Comparison of ENCODE assay signal across 20 cellular contexts in genomic region chr2:10419553-10420257, GRCh38. TPM values are rescaled to one million over a fixed set of nuclear protein-coding genes. Genes with fewer than 3 reads are reported as not detected.
A peak's percentile ranks its signal among the peaks of the same experiment; 100 is the strongest.
DNase-seq lines count a peak whose midpoint lies in the region; ATAC-seq, FAIRE-seq and TF ChIP-seq lines count a peak whose summit lies in the region.
"Had no signal": no experiment of that assay in that cellular context is flagged by ENCODE, and none has a peak within 500 bp of the region (broad histone marks: within the 10 kb centered on the region; RNA-seq: fewer than 3 reads in every experiment).

No MANE protein-coding gene starts in this region.

- H3K4me3 ChIP-seq in right cardiac atrium (ENCODE audit: low read length), result no peak overlapping the region
- no peak overlapping the region for H3K4me3 ChIP-seq in K562
- no peak overlapping the region for H3K4me3 ChIP-seq in neuronal stem cell (ENCODE audit: low read length in 2 of 2)
- H3K4me3 ChIP-seq in testis, result peak overlapping the region; percentile 39 to 50
- H3K4me3 ChIP-seq in SK-N-SH (ENCODE audit: low read depth in 2 of 2, low read length in 1 of 2), result no peak overlapping the region
- H3K4me3 ChIP-seq: A549, GM12878 had no signal

- TF ChIP-seq POLR2A in K562 (conservative IDR thresholded peaks at IDR 0.05), result no peak
- TF ChIP-seq POLR2A in testis (IDR thresholded peaks at IDR 0.05), result no peak

- no peak overlapping the region for H4K8ac ChIP-seq in neuronal stem cell (ENCODE audit: low read depth, low read length)

- POLR2A ChIA-PET in K562 (lab: Yijun Ruan, JAX) (interaction anchor here (2.2 kb wide), 1 partner anchor 15 kb away, joined by 5 read pairs; no protein-coding TSS in a partner anchor), SK-N-SH (lab: Yijun Ruan, JAX) (no interaction called here)

- H3K36me3 ChIP-seq in K562 (ENCODE audit: control insufficient read depth, insufficient read depth, low read length) (peaks cover 27% of the 10 kb centered on the region; the same call in 2 of the 3 replicates), neuronal stem cell (replicated peaks in 1 of 2; ENCODE audit: control insufficient read depth in 2 of 2, insufficient read depth in 2 of 2, low read length in 2 of 2) (no peaks in the 10 kb centered on the region), testis (ENCODE audit: low read depth, missing control alignments) (no peaks in the 10 kb centered on the region), SK-N-SH (replicated peaks in 1 of 2; ENCODE audit: control insufficient read depth in 1 of 2, insufficient read depth in 2 of 2, low read length in 1 of 2) (peaks cover 2 to 4% of the 10 kb centered on the region in 2 experiments)

- no peak overlapping the region for H3K23ac ChIP-seq in neuronal stem cell (ENCODE audit: low read depth, low read length, poor library complexity)

- 96% methylated on average over 54 of the region's 54 CpGs for WGBS in right cardiac atrium
- WGBS in K562 (ENCODE audit: insufficient coverage, low coverage, missing lambda C conversion rate), result 94% methylated on average over 45 of the region's 54 CpGs
- WGBS in neuronal stem cell (ENCODE audit: extremely low coverage in 2 of 2, insufficient read length in 2 of 2, insufficient replicate concordance in 1 of 2), 2 donors, result no CpG with 5 or more reads among the region's 54 CpGs
- WGBS in testis, 2 donors, result 61 to 83% methylated on average over 48 to 53 of the region's 54 CpGs
- 96% methylated on average over 50 of the region's 54 CpGs for WGBS in SK-N-SH (ENCODE audit: low lambda C conversion rate)

- no peaks in the 10 kb centered on the region for H3K79me1 ChIP-seq in neuronal stem cell (ENCODE audit: low read depth, low read length)

- no peak overlapping the region for H2BK12ac ChIP-seq in neuronal stem cell (ENCODE audit: low read length)

- H3K27me3 ChIP-seq in right cardiac atrium (ENCODE audit: control insufficient read depth, insufficient read depth), result no peaks in the 10 kb centered on the region
- H3K27me3 ChIP-seq in K562 (ENCODE audit: control insufficient read depth in 2 of 2, insufficient read depth in 2 of 2, low read length in 2 of 2), result no peaks in the 10 kb centered on the region
- H3K27me3 ChIP-seq in neuronal stem cell (ENCODE audit: control insufficient read depth in 3 of 3, insufficient read depth in 3 of 3, low read depth in 1 of 3, low read length in 3 of 3), result no peaks in the 10 kb centered on the region
- H3K27me3 ChIP-seq in testis, result no peaks in the 10 kb centered on the region
- no peaks in the 10 kb centered on the region for H3K27me3 ChIP-seq in SK-N-SH (ENCODE audit: insufficient read depth)

- in situ Hi-C loops in K562 (cut with MboI), result loop anchor here (5.0 to 25.0 kb wide), 3 partner anchors 157 to 352 kb away; no protein-coding TSS in a partner anchor

- no peaks in the 10 kb centered on the region for H3K9me2 ChIP-seq in SK-N-SH

- no peaks in the 10 kb centered on the region for H3F3A ChIP-seq in SK-N-SH (replicated peaks; ENCODE audit: insufficient read depth)

- no peak overlapping the region for H3K4me2 ChIP-seq in K562 (ENCODE audit: insufficient read depth, low read length)
- H3K4me2 ChIP-seq in neuronal stem cell (ENCODE audit: insufficient read depth, low read length, poor library complexity, severe bottlenecking), result no peak overlapping the region
- no peak overlapping the region for H3K4me2 ChIP-seq in SK-N-SH
- H3K4me2 ChIP-seq: A549 had no signal

- H2AFZ ChIP-seq in K562 (ENCODE audit: low read depth, low read length) (no peak overlapping the region), neuronal stem cell (ENCODE audit: low read length) (no peak overlapping the region), SK-N-SH (ENCODE audit: low read depth) (no peak overlapping the region)

- FAIRE-seq in K562 (lab: Jason Lieb, UNC), result no peak
- FAIRE-seq: A549, GM12878 had no signal

- H2AK5ac ChIP-seq in neuronal stem cell (ENCODE audit: low read depth, low read length), result peak overlapping the region; percentile 68

- H3K9me1 ChIP-seq in K562 (ENCODE audit: control insufficient read depth, insufficient read depth, low read length), result no peaks in the 10 kb centered on the region

- ATAC-seq in Right ventricle myocardium inferior, result no peak
- no peak for ATAC-seq in right cardiac atrium
- no peak for ATAC-seq in K562
- ATAC-seq: A549, GM12878, HCT116 had no signal

- H3K18ac ChIP-seq in neuronal stem cell (ENCODE audit: low read length), result peak overlapping the region; percentile 71

- no peak overlapping the region for H2BK120ac ChIP-seq in neuronal stem cell (ENCODE audit: low read depth, low read length)

- intact Hi-C loops in Right ventricle myocardium inferior (cut with DNase I), result no loop called here
- intact Hi-C loops in right cardiac atrium (cut with DNase I), result loop anchor here in 1 of 4 donors (5.0 kb wide), 1 partner anchor 287 kb away; no protein-coding TSS in a partner anchor
- intact Hi-C loops in K562 (cut with micrococcal nuclease), result no loop called here
- intact Hi-C loops in testis (cut with DNase I; ENCODE audit: low total_unique reads), result no loop called here

- no peaks in the 10 kb centered on the region for H3K79me2 ChIP-seq in K562 (ENCODE audit: control insufficient read depth, insufficient read depth, low read length)
- no peaks in the 10 kb centered on the region for H3K79me2 ChIP-seq in SK-N-SH (ENCODE audit: insufficient read depth)

- 0 out of 2 replicates have a peak, but pooled peaks cover 4% of the 10 kb centered on the region for H4K20me1 ChIP-seq in K562 (replicated peaks; ENCODE audit: control insufficient read depth, insufficient read depth, low read length)
- H4K20me1 ChIP-seq in SK-N-SH (ENCODE audit: insufficient read depth), result no peaks in the 10 kb centered on the region

- peak overlapping the region; percentile 79 for H4K91ac ChIP-seq in neuronal stem cell (ENCODE audit: low read depth, low read length, poor library complexity)

- no peak overlapping the region for H2BK5ac ChIP-seq in neuronal stem cell (ENCODE audit: low read length)

- peak overlapping the region; percentile 55 for H2BK15ac ChIP-seq in neuronal stem cell (ENCODE audit: low read length)

- CTCF ChIA-PET in K562 (lab: Yijun Ruan, JAX; ENCODE audit: low intra/inter-chr PET ratio) (no interaction called here), SK-N-SH (lab: Yijun Ruan, JAX) (interaction anchor here (0.9 to 6.4 kb wide), 7 partner anchors 11 to 347 kb away, joined by 3 to 44 read pairs (median 6); no protein-coding TSS in a partner anchor)

- no peak overlapping the region for H3K27ac ChIP-seq in right cardiac atrium (ENCODE audit: low read length)
- H3K27ac ChIP-seq in K562 (ENCODE audit: extremely low read depth, low read depth, low read length), result no peak overlapping the region
- H3K27ac ChIP-seq in neuronal stem cell (replicated peaks; ENCODE audit: low read length), result no peak overlapping the region
- H3K27ac ChIP-seq in testis, result no peak overlapping the region
- H3K27ac ChIP-seq in SK-N-SH (ENCODE audit: low read depth in 2 of 2, low read length in 1 of 2), result no peak overlapping the region
- H3K27ac ChIP-seq: 22Rv1, A549, C4-2B had no signal

- TF ChIP-seq CTCF in K562 (IDR thresholded peaks at IDR 0.05 in 2 of 3, conservative IDR thresholded peaks at IDR 0.05 in 1 of 3; ENCODE audit: insufficient read depth in 2 of 3, low read depth in 1 of 3, low read length in 3 of 3) (no peak), testis (IDR thresholded peaks at IDR 0.05) (no peak), SK-N-SH (IDR thresholded peaks at IDR 0.05) (no peak)

- H3K14ac ChIP-seq in neuronal stem cell (ENCODE audit: low read length), result peak overlapping the region; percentile 95

- BruUV-seq in K562 (replicated peaks; lab: Mats Ljungman, UMichigan), result no TSS peak

- H3K9ac ChIP-seq in K562 (ENCODE audit: insufficient read depth in 1 of 2, low read depth in 2 of 2, low read length in 2 of 2) (no peak overlapping the region; a peak in 1 of 4 replicates), neuronal stem cell (ENCODE audit: low read depth, low read length, poor library complexity) (no peak overlapping the region), SK-N-SH (no peak overlapping the region)

- TF ChIP-seq RAD21 in K562 (CRISPR knock-in tag; conservative IDR thresholded peaks at IDR 0.05 in 1 of 2, IDR thresholded peaks at IDR 0.05 in 1 of 2) (no peak), SK-N-SH (IDR thresholded peaks at IDR 0.05; ENCODE audit: low read length) (no peak)

- no peak for TF ChIP-seq EP300 in K562 (IDR thresholded peaks at IDR 0.05; ENCODE audit: low read length)
- TF ChIP-seq EP300 in SK-N-SH (IDR thresholded peaks at IDR 0.05; ENCODE audit: borderline replicate concordance in 1 of 2, low read depth in 1 of 2, low read length in 1 of 2), result no peak

- peak overlapping the region; percentile 72 for H3K4ac ChIP-seq in neuronal stem cell (ENCODE audit: low read length)

- H3K4me1 ChIP-seq in right cardiac atrium (ENCODE audit: control insufficient read depth, insufficient read depth, low read length), result no peaks in the 10 kb centered on the region
- H3K4me1 ChIP-seq in K562 (replicated peaks in 1 of 2; ENCODE audit: control insufficient read depth in 2 of 2, insufficient read depth in 2 of 2, low read length in 2 of 2), result peaks cover 0 to 8% of the 10 kb centered on the region in 2 experiments; a peak in 2 of 5 replicates
- H3K4me1 ChIP-seq in neuronal stem cell (ENCODE audit: control insufficient read depth in 2 of 2, insufficient read depth in 1 of 2, low read depth in 1 of 2, low read length in 2 of 2), result no peaks in the 10 kb centered on the region
- H3K4me1 ChIP-seq in testis, result no peaks in the 10 kb centered on the region
- H3K4me1 ChIP-seq in SK-N-SH (ENCODE audit: control insufficient read depth in 1 of 2, insufficient read depth in 2 of 2, low read depth in 1 of 2, low read length in 1 of 2), result peaks cover 0 to 12% of the 10 kb centered on the region in 2 experiments; a peak in 1 of 4 replicates

- H3K9me3 ChIP-seq in right cardiac atrium (ENCODE audit: control insufficient read depth, low read length), result no peaks in the 10 kb centered on the region
- H3K9me3 ChIP-seq in K562 (replicated peaks; ENCODE audit: control insufficient read depth, insufficient read depth, low read depth, low read length), result no peaks in the 10 kb centered on the region
- no peaks in the 10 kb centered on the region for H3K9me3 ChIP-seq in neuronal stem cell (replicated peaks in 1 of 2; ENCODE audit: control insufficient read depth in 2 of 2, insufficient read depth in 1 of 2, low read depth in 1 of 2, low read length in 2 of 2)
- no peaks in the 10 kb centered on the region for H3K9me3 ChIP-seq in testis
- no peaks in the 10 kb centered on the region for H3K9me3 ChIP-seq in SK-N-SH
- H3K9me3 ChIP-seq: A549 had no signal

- DNase-seq in Right ventricle myocardium inferior (ENCODE audit: missing footprints), result peak; percentile 72
- no peak for DNase-seq in right cardiac atrium
- DNase-seq in K562 (ENCODE audit: extremely low read depth in 1 of 4, low spot score in 3 of 4), result no peak
- DNase-seq in neuronal stem cell (ENCODE audit: low spot score), result no peak
- DNase-seq in testis, result no peak
- DNase-seq in SK-N-SH, result no peak
- no peak for DNase-seq in SIG-M5 treated with dmso at 0.1 percent for 504 hours (lab: John Stamatoyannopoulos, UW; ENCODE audit: unreplicated experiment)
- DNase-seq in kidney tubule cell (ENCODE audit: low spot score), result no peak
- DNase-seq: AML-193; CD4-positive, alpha-beta T cell; DND-41; EL; GOT3; H7; HFFc6 had no signal

RNA-seq across cellular contexts. Expression of gene ODC1, which starts 28.4 kb away (rescaled TPM):
- total RNA-seq in Right ventricle myocardium inferior, result 37.2 TPM
- total RNA-seq in right cardiac atrium, result 10 to 100 TPM; 35.2 to 47.9 (median 39.8) TPM
- 17.3 TPM for polyA plus RNA-seq in right cardiac atrium
- total RNA-seq in K562 (2011; cell fraction: chromatin; rRNA removed; ENCODE audit: low replicate concordance), result 99.9 and 124 TPM in 2 replicates
- total RNA-seq in K562 (2011; cell fraction: nucleolus; rRNA removed), result 80.3 and 83.7 TPM in 2 replicates
- total RNA-seq in K562 (2011; cell fraction: nucleoplasm; rRNA removed), result 115 and 142 TPM in 2 replicates
- 392 and 447 TPM in 2 replicates for total RNA-seq in K562 (2014; rRNA removed)
- 525 and 551 TPM in 2 replicates for total RNA-seq in K562 (2014; rRNA removed; fragmentation: Illumina TruSeq; extraction: Trizol)
- total RNA-seq in K562 (2015; rRNA removed; fragmentation: Illumina TruSeq; extraction: Trizol), result 512 and 539 TPM in 2 replicates
- 379 and 398 TPM in 2 replicates for total RNA-seq in K562 (2021)
- 368 and 563 TPM in 2 replicates for polyA plus RNA-seq in K562 (2011; rRNA removed)
- 282 and 395 TPM in 2 replicates for polyA plus RNA-seq in K562 (2011; cell fraction: cytosol; rRNA removed)
- 190 and 232 TPM in 2 replicates for polyA plus RNA-seq in K562 (2011; cell fraction: nucleus; rRNA removed)
- polyA plus RNA-seq in K562 (2012), result 213 and 358 TPM in 2 replicates
- 473 and 553 TPM in 2 replicates for polyA plus RNA-seq in K562 (2014; fragmentation: Illumina TruSeq; extraction: Trizol)
- polyA plus RNA-seq in K562 (2014; fragmentation: Nextera tagmentation; extraction: Ambion mirVana), result 100 to 1,000 TPM; 142 to 169 TPM
- 457 and 488 TPM in 2 replicates for polyA plus RNA-seq in K562 (2014; rRNA removed)
- polyA minus RNA-seq in K562 (2011; rRNA and poly(A)+ RNA removed), result 600 and 763 TPM in 2 replicates
- 138 and 222 TPM in 2 replicates for polyA minus RNA-seq in K562 (2011; cell fraction: cytosol; rRNA and poly(A)+ RNA removed)
- 41.1 and 78.2 TPM in 2 replicates for polyA minus RNA-seq in K562 (2011; cell fraction: nucleus; rRNA and poly(A)+ RNA removed)
- polyA plus RNA-seq in neuronal stem cell (2013, experiment 1 of 2), result 196 TPM
- 192 TPM for polyA plus RNA-seq in neuronal stem cell (2013, experiment 2 of 2)
- 100 to 1,000 TPM; 208 to 321 TPM for total RNA-seq in testis
- 309 TPM for polyA plus RNA-seq in testis (ENCODE audit: insufficient read depth, low read depth, low replicate concordance)
- polyA plus RNA-seq in SK-N-SH (2012; rRNA removed), result 253 and 273 TPM in 2 replicates
- 286 and 365 TPM in 2 replicates for polyA plus RNA-seq in SK-N-SH (2012; cell fraction: cytosol; rRNA removed)
- 192 and 200 TPM in 2 replicates for polyA plus RNA-seq in SK-N-SH (2012; cell fraction: nucleus; rRNA removed)

Comparison
In these comparisons a context has a peak if more than half of its experiments do, and no peak if none do; other contexts are left out.
1. H3K4me3 ChIP-seq: peak in testis (2 of 2); none in right cardiac atrium (single experiment), K562 (single experiment), neuronal stem cell (0 of 2) and SK-N-SH (0 of 2).